Comparison of ENCODE assay signal across 17 cellular contexts in the genomic region with DNA sequence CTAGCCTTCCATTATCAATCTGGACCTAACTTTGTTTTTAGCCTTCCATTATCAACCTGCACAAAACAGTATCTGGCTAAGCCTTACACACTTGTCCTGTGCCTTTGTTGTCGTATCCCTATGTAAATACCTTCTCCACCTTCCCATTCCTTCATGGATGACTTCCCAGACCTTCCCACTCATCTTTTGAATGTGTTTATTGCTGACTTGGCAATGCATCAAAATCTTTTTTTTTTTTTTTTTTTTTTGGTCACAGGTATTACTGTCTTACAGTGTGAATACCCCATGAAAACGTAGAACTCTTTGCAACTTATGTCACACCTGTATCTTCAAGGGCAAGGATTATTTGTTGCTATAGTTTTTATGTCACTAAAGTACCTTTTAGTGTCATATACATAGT. TPM values are rescaled to one million over a fixed set of nuclear protein-coding genes. Genes with fewer than 3 reads are reported as not detected.
DNase-seq lines count a peak whose midpoint lies in the region; ATAC-seq and TF ChIP-seq lines count a peak whose summit lies in the region.
"Had no signal": no experiment of that assay in that cellular context is flagged by ENCODE, and none has a peak within 500 bp of the region (broad histone marks: within the 10 kb centered on the region; RNA-seq: fewer than 3 reads in every experiment).

No MANE protein-coding gene starts in this region.

- H3K36me3 ChIP-seq in IMR-90 (ENCODE audit: control insufficient read depth, insufficient read depth, low read length) = peaks cover 4% of the 10 kb centered on the region; the same call in 1 of the 2 replicates
- H3K36me3 ChIP-seq in parathyroid adenoma (ENCODE audit: control insufficient read depth, insufficient read depth, low read length) = peaks cover 4% of the 10 kb centered on the region

- no peaks in the 10 kb centered on the region for H4K20me1 ChIP-seq in IMR-90 (ENCODE audit: insufficient read depth, low read length)

- no peaks in the 10 kb centered on the region for H3K27me3 Mint-ChIP-seq in activated T-cell treated with anti-CD3 and anti-CD28 coated beads, Interleukin-2, amount 50 U/mL, for 72 hours (ENCODE audit: low read depth)
- no peaks in the 10 kb centered on the region for H3K27me3 Mint-ChIP-seq in activated T-cell treated with anti-CD3 and anti-CD28 coated beads, Interleukin-2, amount 50 U/mL, for 4 hours (ENCODE audit: low read depth)

- intact Hi-C loops in IMR-90 (cut with micrococcal nuclease) = no loop called here

- no CpG with 5 or more reads among the region's 2 CpGs for WGBS in IMR-90 (ENCODE audit: extremely low coverage in 2 of 2, insufficient read length in 1 of 2), 2 experiments

- no peaks in the 10 kb centered on the region for H3K9me3 Mint-ChIP-seq in activated T-cell treated with anti-CD3 and anti-CD28 coated beads, Interleukin-2, amount 50 U/mL, for 72 hours
- H3K9me3 Mint-ChIP-seq in activated T-cell treated with anti-CD3 and anti-CD28 coated beads, Interleukin-2, amount 50 U/mL, for 4 hours = no peaks in the 10 kb centered on the region

- H3K14ac ChIP-seq in IMR-90 (replicated peaks; ENCODE audit: low read depth, low read length) = no peak overlapping the region

- H3K27ac ChIP-seq in IMR-90 (ENCODE audit: insufficient read depth, low read length) (no peak overlapping the region), parathyroid adenoma (peak overlapping the region; percentile 17)
- H3K27ac ChIP-seq: GM23248 had no signal

- no peaks in the 10 kb centered on the region for H3K9me3 ChIP-seq in IMR-90 (ENCODE audit: control insufficient read depth, insufficient read depth, low read length)
- no peaks in the 10 kb centered on the region for H3K9me3 ChIP-seq in parathyroid adenoma (ENCODE audit: control insufficient read depth, low read length)

- no peak overlapping the region for H4K5ac ChIP-seq in IMR-90 (ENCODE audit: low read depth, low read length)

- no peaks in the 10 kb centered on the region for H3K79me1 ChIP-seq in IMR-90 (ENCODE audit: low read depth in 1 of 2, low read length in 2 of 2)

- H3K27me3 ChIP-seq in IMR-90 (ENCODE audit: control insufficient read depth, insufficient read depth, low read length) = no peaks in the 10 kb centered on the region
- H3K27me3 ChIP-seq in parathyroid adenoma (ENCODE audit: control insufficient read depth, insufficient read depth, low read length) = no peaks in the 10 kb centered on the region

- DNase-seq in activated T-cell treated with anti-CD3 and anti-CD28 coated beads, Interleukin-2, amount 50 U/mL, for 72 hours = no peak
- DNase-seq in activated T-cell treated with anti-CD3 and anti-CD28 coated beads, Interleukin-2, amount 50 U/mL, for 4 hours = no peak
- DNase-seq in IMR-90 = no peak
- DNase-seq in NCI-H69 (lab: John Stamatoyannopoulos, UW) = peak; percentile 2
- DNase-seq in NK-92 treated with Interleukin-12 subunit alpha and Interleukin-12 subunit beta, amount 100 ng/mL, for 24 hours (lab: John Stamatoyannopoulos, UW) = no peak
- DNase-seq: DMS 273 treated with DMSO at 0.1 percent for 48 hours, GM23248, KBM-7, NCI-H1092, NCI-H1930, NCI-H446 treated with DMSO at 0.1 percent for 48 hours, NCI-H82, RPMI8226, T-helper 9 cell had no signal

- BruUV-seq in IMR-90 (replicated peaks; lab: Mats Ljungman, UMichigan) = no TSS peak

- ATAC-seq in activated T-cell treated with anti-CD3 and anti-CD28 coated beads, Interleukin-2, amount 50 U/mL, for 72 hours (replicated peaks in 1 of 2) = no peak
- ATAC-seq in activated T-cell treated with anti-CD3 and anti-CD28 coated beads, Interleukin-2, amount 50 U/mL, for 4 hours = no peak
- ATAC-seq in IMR-90 (ENCODE audit: low read depth) = no peak
- no peak for ATAC-seq in HG02642 (IDR thresholded peaks at IDR 0.05; ENCODE audit: poor library complexity, unreplicated experiment)
- no peak for ATAC-seq in GM21515 (IDR thresholded peaks at IDR 0.05; ENCODE audit: unreplicated experiment)

- H3K4me3 ChIP-seq in IMR-90 (ENCODE audit: insufficient read depth, low read depth, low read length) (no peak overlapping the region), parathyroid adenoma (ENCODE audit: low read depth, low read length) (no peak overlapping the region)
- H3K4me3 ChIP-seq: GM23248 had no signal

- H3K4me1 ChIP-seq in IMR-90 (ENCODE audit: control insufficient read depth, insufficient read depth, low read length) (no peaks in the 10 kb centered on the region), parathyroid adenoma (peaks cover 21% of the 10 kb centered on the region)

- dilution Hi-C loops in IMR-90 (cut with HindIII; ENCODE audit: low sequenced_read_pairs, unreplicated experiment) = no loop called here

- H3K4ac ChIP-seq in IMR-90 (ENCODE audit: low read depth, low read length) = no peak overlapping the region

- no peak overlapping the region for H3K18ac ChIP-seq in IMR-90 (ENCODE audit: low read depth, low read length)

- H3K4me1 Mint-ChIP-seq in activated T-cell treated with anti-CD3 and anti-CD28 coated beads, Interleukin-2, amount 50 U/mL, for 72 hours (ENCODE audit: low read depth) = no peaks in the 10 kb centered on the region
- no peaks in the 10 kb centered on the region for H3K4me1 Mint-ChIP-seq in activated T-cell treated with anti-CD3 and anti-CD28 coated beads, Interleukin-2, amount 50 U/mL, for 4 hours (ENCODE audit: low read depth)

- no peak overlapping the region for H4K91ac ChIP-seq in IMR-90 (ENCODE audit: insufficient read depth, low read depth, low read length)

- H2AK5ac ChIP-seq in IMR-90 (ENCODE audit: low read depth, low read length) = no peak overlapping the region

- TF ChIP-seq RAD21 in IMR-90 (IDR thresholded peaks at IDR 0.05; ENCODE audit: low read length) = no peak

- no peak for TF ChIP-seq CTCF in IMR-90 (conservative IDR thresholded peaks at IDR 0.05; ENCODE audit: low read depth, low read length)
- no peak for TF ChIP-seq CTCF in parathyroid adenoma (IDR thresholded peaks at IDR 0.05)

- H3K27ac Mint-ChIP-seq in activated T-cell treated with anti-CD3 and anti-CD28 coated beads, Interleukin-2, amount 50 U/mL, for 72 hours = peak overlapping the region; percentile 54

- no peak overlapping the region for H2BK120ac ChIP-seq in IMR-90 (ENCODE audit: low read depth, low read length)

- in situ Hi-C loops in IMR-90 (cut with MboI; ENCODE audit: low sequenced_read_pairs) = no loop called here

- no peak overlapping the region for H3K4me3 Mint-ChIP-seq in activated T-cell treated with anti-CD3 and anti-CD28 coated beads, Interleukin-2, amount 50 U/mL, for 72 hours
- no peak overlapping the region for H3K4me3 Mint-ChIP-seq in activated T-cell treated with anti-CD3 and anti-CD28 coated beads, Interleukin-2, amount 50 U/mL, for 4 hours

- TF ChIP-seq POLR2A in IMR-90 (IDR thresholded peaks at IDR 0.05; ENCODE audit: low read depth, low read length) = no peak

- H2BK15ac ChIP-seq in IMR-90 (ENCODE audit: low read depth, low read length) = no peak overlapping the region

- H3K9me1 ChIP-seq in IMR-90 (ENCODE audit: insufficient read depth, low read length) = no peaks in the 10 kb centered on the region

- no peaks in the 10 kb centered on the region for H3K79me2 ChIP-seq in parathyroid adenoma

- H2AK9ac ChIP-seq in IMR-90 (replicated peaks; ENCODE audit: low read depth, low read length, poor library complexity) = no peak overlapping the region

- CTCF ChIA-PET in IMR-90 (lab: Yijun Ruan, JAX) = no interaction called here

- H2BK5ac ChIP-seq in IMR-90 (ENCODE audit: low read depth, low read length, poor library complexity, severe bottlenecking) = no peak overlapping the region

- no peak overlapping the region for H4K8ac ChIP-seq in IMR-90 (ENCODE audit: low read depth in 2 of 2, low read length in 2 of 2)

- no peak overlapping the region for H3K4me2 ChIP-seq in IMR-90 (ENCODE audit: low read depth, low read length)
- no peak overlapping the region for H3K4me2 ChIP-seq in parathyroid adenoma (ENCODE audit: low read length)

- H2AFZ ChIP-seq in IMR-90 (replicated peaks; ENCODE audit: low read length, poor library complexity) (no peak overlapping the region), parathyroid adenoma (no peak overlapping the region)
- H2AFZ ChIP-seq: GM23248 had no signal

- POLR2A ChIA-PET in IMR-90 (lab: Charles Lee; ENCODE audit: unreplicated experiment) = no interaction called here

- H3K23ac ChIP-seq in IMR-90 (ENCODE audit: low read depth, low read length) = no peak overlapping the region

- no peak overlapping the region for H3K9ac ChIP-seq in IMR-90 (ENCODE audit: low read depth, low read length)
- H3K9ac ChIP-seq in parathyroid adenoma = no peak overlapping the region
- H3K9ac ChIP-seq: GM23248 had no signal

- H3K56ac ChIP-seq in IMR-90 (ENCODE audit: extremely low read depth, insufficient read depth, low read length) = no peak overlapping the region

- no peak overlapping the region for H2BK20ac ChIP-seq in IMR-90 (ENCODE audit: low read depth, low read length)

- peaks cover 0 to 3% of the 10 kb centered on the region in 2 donors for H3K36me3 Mint-ChIP-seq in activated T-cell treated with anti-CD3 and anti-CD28 coated beads, Interleukin-2, amount 50 U/mL, for 72 hours (ENCODE audit: insufficient read depth in 2 of 2)
- H3K36me3 Mint-ChIP-seq in activated T-cell treated with anti-CD3 and anti-CD28 coated beads, Interleukin-2, amount 50 U/mL, for 4 hours (ENCODE audit: insufficient read depth) = peaks cover 12% of the 10 kb centered on the region

TF ChIP-seq in IMR-90, 13 proteins besides CTCF, POLR2A, EP300 and RAD21:
- TF ChIP-seq FOS (IDR thresholded peaks at IDR 0.05; ENCODE audit: low read depth, low read length) = no peak
- TF ChIP-seq MAFK (IDR thresholded peaks at IDR 0.05; ENCODE audit: low read depth, low read length) = peak; percentile 89
- TF ChIP-seq NFE2L2 (IDR thresholded peaks at IDR 0.05; ENCODE audit: low read depth, low read length) = no peak
- TF ChIP-seq MXI1 (IDR thresholded peaks at IDR 0.05; ENCODE audit: borderline replicate concordance, low read depth, low read length) = no peak
- no peak for TF ChIP-seq RFX5 (IDR thresholded peaks at IDR 0.05; ENCODE audit: low read depth, low read length)
TF ChIP-seq in IMR-90: peak in this region for 1.

RNA-seq across cellular contexts. Expression of a gene that starts 25.7 kb away (rescaled TPM):
- 10 to 100 TPM; 35.8 to 37.3 TPM for total RNA-seq in activated T-cell treated with anti-CD3 and anti-CD28 coated beads, Interleukin-2, amount 50 U/mL, for 72 hours
- 10 to 100 TPM; 35.0 to 47.5 (median 44.2) TPM for total RNA-seq in activated T-cell treated with anti-CD3 and anti-CD28 coated beads, Interleukin-2, amount 50 U/mL, for 4 hours
- total RNA-seq in IMR-90 (2012; rRNA removed) = 114 and 339 TPM in 2 replicates
- polyA plus RNA-seq in IMR-90 (2012; rRNA removed) = 55.3 and 66.7 TPM in 2 replicates
- polyA plus RNA-seq in IMR-90 (2012; cell fraction: cytosol; rRNA removed) = 62.9 and 103 TPM in 2 replicates
- polyA plus RNA-seq in IMR-90 (2012; cell fraction: nucleus; rRNA removed; ENCODE audit: low replicate concordance) = 30.8 and 44.0 TPM in 2 replicates
